In genomic region chr12:132373967-132374820, GRCh38 we compare ENCODE assay signal across 2 cellular contexts.
TF ChIP-seq lines count a peak whose summit lies in the region.

No MANE protein-coding gene starts in this region.

TF ChIP-seq in SK-N-SH treated with all-trans-retinoic acid at 6 μM for 48 hours, 23 proteins besides CTCF, POLR2A, EP300 and RAD21 (continued from another document):
- TF ChIP-seq TCF4 (CRISPR knock-in tag; IDR thresholded peaks at IDR 0.05; ENCODE audit: borderline replicate concordance): no peak

TF ChIP-seq in SK-N-SH, 30 proteins besides CTCF, POLR2A, EP300 and RAD21 (continued from another document):
- TF ChIP-seq PBX3 (IDR thresholded peaks at IDR 0.05) (no peak), FOXM1 (IDR thresholded peaks at IDR 0.05; ENCODE audit: low read depth) (no peak), TEAD4 (IDR thresholded peaks at IDR 0.05; ENCODE audit: borderline replicate concordance, insufficient read depth) (no peak), NFIC (IDR thresholded peaks at IDR 0.05; ENCODE audit: borderline replicate concordance) (no peak), MXI1 (IDR thresholded peaks at IDR 0.05; ENCODE audit: low read depth, low read length) (no peak), USF1 (IDR thresholded peaks at IDR 0.05; ENCODE audit: borderline replicate concordance, low read depth) (no peak), YY1 (IDR thresholded peaks at IDR 0.05; ENCODE audit: low read depth) (no peak), CHD2 (IDR thresholded peaks at IDR 0.05; ENCODE audit: low read length, partially characterized antibody) (no peak)
- TF ChIP-seq, protein P1, sequence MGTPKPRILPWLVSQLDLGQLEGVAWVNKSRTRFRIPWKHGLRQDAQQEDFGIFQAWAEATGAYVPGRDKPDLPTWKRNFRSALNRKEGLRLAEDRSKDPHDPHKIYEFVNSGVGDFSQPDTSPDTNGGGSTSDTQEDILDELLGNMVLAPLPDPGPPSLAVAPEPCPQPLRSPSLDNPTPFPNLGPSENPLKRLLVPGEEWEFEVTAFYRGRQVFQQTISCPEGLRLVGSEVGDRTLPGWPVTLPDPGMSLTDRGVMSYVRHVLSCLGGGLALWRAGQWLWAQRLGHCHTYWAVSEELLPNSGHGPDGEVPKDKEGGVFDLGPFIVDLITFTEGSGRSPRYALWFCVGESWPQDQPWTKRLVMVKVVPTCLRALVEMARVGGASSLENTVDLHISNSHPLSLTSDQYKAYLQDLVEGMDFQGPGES (IDR thresholded peaks at IDR 0.05; ENCODE audit: low read depth, low read length): no peak
